In genomic region chr6:170279426-170279825, GRCh38 we compare ENCODE assay signal across 16 cellular contexts. TPM values are rescaled to one million over a fixed set of nuclear protein-coding genes. Genes with fewer than 3 reads are reported as not detected.
A peak's percentile ranks its signal among the peaks of the same experiment; 100 is the strongest.
DNase-seq lines count a peak whose midpoint lies in the region; ATAC-seq and TF ChIP-seq lines count a peak whose summit lies in the region.
"Had no signal": no experiment of that assay in that cellular context is flagged by ENCODE, and none has a peak within 500 bp of the region (broad histone marks: within the 10 kb centered on the region; RNA-seq: fewer than 3 reads in every experiment).

No MANE protein-coding gene starts in this region.

- no peak overlapping the region for H3K4me3 ChIP-seq in body of pancreas
- peak overlapping the region; percentile 61 for H3K4me3 ChIP-seq in psoas muscle

- no peak for DNase-seq in activated CD8-positive, alpha-beta T cell treated with anti-CD3 and anti-CD28 coated beads, Interleukin-2, amount 10 ng/mL, durations not matched to agents 7 days and 5 days
- no peak for DNase-seq in activated CD8-positive, alpha-beta T cell treated with anti-CD3 and anti-CD28 coated beads for 36 hours
- DNase-seq in CD4-positive, alpha-beta T cell: no peak
- no peak for DNase-seq in body of pancreas
- no peak for DNase-seq in psoas muscle
- DNase-seq: activated CD4-positive, alpha-beta T cell treated with anti-CD3 and anti-CD28 coated beads for 4 hours; activated CD8-positive, alpha-beta memory T cell treated with anti-CD3 and anti-CD28 coated beads, Interleukin-2, amount 10 ng/mL, durations not matched to agents 7 days and 5 days; Caco-2; T-helper 1 cell had no signal

- no peak for ATAC-seq in activated CD8-positive, alpha-beta T cell treated with anti-CD3 and anti-CD28 coated beads, Interleukin-2, amount 10 ng/mL, durations not matched to agents 7 days and 5 days
- ATAC-seq in activated CD8-positive, alpha-beta T cell treated with anti-CD3 and anti-CD28 coated beads for 36 hours: no peak
- no peak for ATAC-seq in CD4-positive, alpha-beta T cell (ENCODE audit: poor library complexity)
- ATAC-seq in body of pancreas (no peak), psoas muscle (no peak), HG03442 (IDR thresholded peaks at IDR 0.05; ENCODE audit: unreplicated experiment) (no peak), HG03457 (IDR thresholded peaks at IDR 0.05; ENCODE audit: unreplicated experiment) (no peak), GM19023 (IDR thresholded peaks at IDR 0.05; ENCODE audit: unreplicated experiment) (no peak)
- ATAC-seq: activated CD8-positive, alpha-beta memory T cell treated with anti-CD3 and anti-CD28 coated beads, Interleukin-2, amount 10 ng/mL, durations not matched to agents 7 days and 5 days; stimulated activated effector memory CD8-positive, alpha-beta T cell treated with anti-CD3 and anti-CD28 coated beads, Interleukin-12 subunit alpha, Interleukin-12 subunit beta, amount 100 ng/mL, for 72 hours had no signal

- CTCF ChIA-PET in activated CD8-positive, alpha-beta T cell treated with anti-CD3 and anti-CD28 coated beads, Interleukin-2, amount 10 ng/mL, durations not matched to agents 7 days and 5 days (lab: Charles Lee): interaction anchor here (1.2 kb wide), 1 partner anchor 7 kb away, joined by 3 read pairs; no protein-coding TSS in a partner anchor
- CTCF ChIA-PET in activated CD8-positive, alpha-beta T cell treated with anti-CD3 and anti-CD28 coated beads for 36 hours (lab: Charles Lee): interaction anchor here (1.2 kb wide), 1 partner anchor 490 kb away, joined by 3 read pairs; no protein-coding TSS in a partner anchor
- CTCF ChIA-PET in CD4-positive, alpha-beta T cell (lab: Charles Lee): no interaction called here

- peaks cover 15% of the 10 kb centered on the region for H3K4me1 ChIP-seq in body of pancreas
- H3K4me1 ChIP-seq in psoas muscle: peaks cover 23% of the 10 kb centered on the region

- intact Hi-C loops in activated CD8-positive, alpha-beta T cell treated with anti-CD3 and anti-CD28 coated beads for 36 hours (cut with micrococcal nuclease): no loop called here
- intact Hi-C loops in CD4-positive, alpha-beta T cell (cut with DNase I, micrococcal nuclease): no loop called here
- intact Hi-C loops in body of pancreas (cut with DNase I): no loop called here
- intact Hi-C loops in psoas muscle (cut with DNase I): loop anchor here in 1 of 2 donors (10.0 kb wide), 1 partner anchor 115 kb away; no protein-coding TSS in a partner anchor

- peaks cover 32% of the 10 kb centered on the region for H3K4me1 Mint-ChIP-seq in activated CD8-positive, alpha-beta T cell treated with anti-CD3 and anti-CD28 coated beads, Interleukin-2, amount 10 ng/mL, durations not matched to agents 7 days and 5 days (ENCODE audit: low read depth)
- peaks cover 29% of the 10 kb centered on the region for H3K4me1 Mint-ChIP-seq in activated CD8-positive, alpha-beta T cell treated with anti-CD3 and anti-CD28 coated beads for 36 hours (ENCODE audit: low read depth)
- H3K4me1 Mint-ChIP-seq in CD4-positive, alpha-beta T cell (ENCODE audit: low read depth): peaks cover 42% of the 10 kb centered on the region
- H3K4me1 Mint-ChIP-seq: mesothelial cell of epicardium had no signal

- peaks cover 0 to 8% of the 10 kb centered on the region in 2 donors for H3K36me3 ChIP-seq in body of pancreas (replicated peaks in 1 of 2; ENCODE audit: insufficient read depth in 1 of 2, low read depth in 2 of 2)
- H3K36me3 ChIP-seq in psoas muscle (ENCODE audit: insufficient read depth in 1 of 2, low read depth in 1 of 2): peaks cover 0 to 9% of the 10 kb centered on the region in 2 donors

- H3K27me3 Mint-ChIP-seq in activated CD8-positive, alpha-beta T cell treated with anti-CD3 and anti-CD28 coated beads, Interleukin-2, amount 10 ng/mL, durations not matched to agents 7 days and 5 days (ENCODE audit: low read depth): peaks cover 8% of the 10 kb centered on the region
- no peaks in the 10 kb centered on the region for H3K27me3 Mint-ChIP-seq in activated CD8-positive, alpha-beta T cell treated with anti-CD3 and anti-CD28 coated beads for 36 hours
- H3K27me3 Mint-ChIP-seq in CD4-positive, alpha-beta T cell: no peaks in the 10 kb centered on the region

- H3K9me3 ChIP-seq in CD4-positive, alpha-beta T cell (ENCODE audit: control insufficient read depth, low read length): no peaks in the 10 kb centered on the region
- H3K9me3 ChIP-seq in body of pancreas (no peaks in the 10 kb centered on the region), psoas muscle (no peaks in the 10 kb centered on the region)
- H3K9me3 ChIP-seq: Caco-2 had no signal

- POLR2A ChIA-PET in activated CD8-positive, alpha-beta T cell treated with anti-CD3 and anti-CD28 coated beads, Interleukin-2, amount 10 ng/mL, durations not matched to agents 7 days and 5 days (lab: Charles Lee): no interaction called here
- POLR2A ChIA-PET in activated CD8-positive, alpha-beta T cell treated with anti-CD3 and anti-CD28 coated beads for 36 hours (lab: Charles Lee): interaction anchor here (1.4 to 1.7 kb wide), 2 partner anchors 9 to 18 kb away, joined by 4 to 5 read pairs; no protein-coding TSS in a partner anchor
- POLR2A ChIA-PET in CD4-positive, alpha-beta T cell (lab: Charles Lee): interaction anchor here (1.2 to 3.5 kb wide), 3 partner anchors 8 to 15 kb away, joined by 3 to 22 read pairs (median 17); partner anchors contain the start of gene DLL1

- 64 to 82% methylated on average over 8 of the region's 8 CpGs for WGBS in body of pancreas, 2 donors
- WGBS in psoas muscle, 3 donors: 82 to 90% (median 88%) methylated on average over 8 of the region's 8 CpGs

- H3K27ac Mint-ChIP-seq in activated CD8-positive, alpha-beta T cell treated with anti-CD3 and anti-CD28 coated beads, Interleukin-2, amount 10 ng/mL, durations not matched to agents 7 days and 5 days: peak overlapping the region; percentile 79
- no peak overlapping the region for H3K27ac Mint-ChIP-seq in activated CD8-positive, alpha-beta T cell treated with anti-CD3 and anti-CD28 coated beads for 36 hours
- H3K27ac Mint-ChIP-seq in CD4-positive, alpha-beta T cell: peak overlapping the region; percentile 92
- H3K27ac Mint-ChIP-seq: activated CD8-positive, alpha-beta memory T cell treated with anti-CD3 and anti-CD28 coated beads, Interleukin-2, amount 10 ng/mL, durations not matched to agents 7 days and 5 days; activated T-helper 2 cell treated with anti-CD3 and anti-CD28 coated beads, Interferon-gamma antibody, Interleukin-2, Interleukin-4, amounts not matched to agents 10 μg/mL and 5 μg/mL and 100 μg/mL, durations not matched to agents 14 hours and 24 hours and 36 hours; mesothelial cell of epicardium; stimulated activated effector memory CD8-positive, alpha-beta T cell treated with anti-CD3 and anti-CD28 coated beads, Interleukin-12 subunit alpha, Interleukin-12 subunit beta, amount 100 ng/mL, for 72 hours had no signal

- TF ChIP-seq CTCF in activated CD8-positive, alpha-beta T cell treated with anti-CD3 and anti-CD28 coated beads for 36 hours (IDR thresholded peaks at IDR 0.05): no peak
- no peak for TF ChIP-seq CTCF in CD4-positive, alpha-beta T cell (IDR thresholded peaks at IDR 0.05)
- TF ChIP-seq CTCF in body of pancreas (IDR thresholded peaks at IDR 0.05) (no peak), psoas muscle (IDR thresholded peaks at IDR 0.05) (no peak)

- peaks cover 7% of the 10 kb centered on the region for H3K36me3 Mint-ChIP-seq in activated CD8-positive, alpha-beta T cell treated with anti-CD3 and anti-CD28 coated beads, Interleukin-2, amount 10 ng/mL, durations not matched to agents 7 days and 5 days (ENCODE audit: low read depth)
- H3K36me3 Mint-ChIP-seq in activated CD8-positive, alpha-beta T cell treated with anti-CD3 and anti-CD28 coated beads for 36 hours (ENCODE audit: low read depth): peaks cover 2% of the 10 kb centered on the region
- H3K36me3 Mint-ChIP-seq in CD4-positive, alpha-beta T cell (ENCODE audit: low read depth): peaks cover 13% of the 10 kb centered on the region
- H3K36me3 Mint-ChIP-seq: activated CD8-positive, alpha-beta memory T cell treated with anti-CD3 and anti-CD28 coated beads, Interleukin-2, amount 10 ng/mL, durations not matched to agents 7 days and 5 days; mesothelial cell of epicardium; stimulated activated effector memory CD8-positive, alpha-beta T cell treated with anti-CD3 and anti-CD28 coated beads, Interleukin-12 subunit alpha, Interleukin-12 subunit beta, amount 100 ng/mL, for 72 hours had no signal

- no peaks in the 10 kb centered on the region for H3K9me3 Mint-ChIP-seq in activated CD8-positive, alpha-beta T cell treated with anti-CD3 and anti-CD28 coated beads, Interleukin-2, amount 10 ng/mL, durations not matched to agents 7 days and 5 days (ENCODE audit: insufficient read depth)
- peaks cover 5% of the 10 kb centered on the region for H3K9me3 Mint-ChIP-seq in activated CD8-positive, alpha-beta T cell treated with anti-CD3 and anti-CD28 coated beads for 36 hours
- H3K9me3 Mint-ChIP-seq in CD4-positive, alpha-beta T cell: no peaks in the 10 kb centered on the region
- H3K9me3 Mint-ChIP-seq: activated T-helper 2 cell treated with anti-CD3 and anti-CD28 coated beads, Interferon-gamma antibody, Interleukin-2, Interleukin-4, amounts not matched to agents 10 μg/mL and 5 μg/mL and 100 μg/mL, durations not matched to agents 14 hours and 24 hours and 36 hours; mesothelial cell of epicardium; neural crest cell; stimulated activated effector memory CD8-positive, alpha-beta T cell treated with anti-CD3 and anti-CD28 coated beads, Interleukin-12 subunit alpha, Interleukin-12 subunit beta, amount 100 ng/mL, for 72 hours had no signal

- H3K4me3 Mint-ChIP-seq in activated CD8-positive, alpha-beta T cell treated with anti-CD3 and anti-CD28 coated beads, Interleukin-2, amount 10 ng/mL, durations not matched to agents 7 days and 5 days: peak overlapping the region; percentile 40
- H3K4me3 Mint-ChIP-seq in activated CD8-positive, alpha-beta T cell treated with anti-CD3 and anti-CD28 coated beads for 36 hours: no peak overlapping the region
- H3K4me3 Mint-ChIP-seq in CD4-positive, alpha-beta T cell: no peak overlapping the region
- H3K4me3 Mint-ChIP-seq: activated CD8-positive, alpha-beta memory T cell treated with anti-CD3 and anti-CD28 coated beads, Interleukin-2, amount 10 ng/mL, durations not matched to agents 7 days and 5 days; mesothelial cell of epicardium had no signal

- H3K27me3 ChIP-seq in CD4-positive, alpha-beta T cell (ENCODE audit: control insufficient read depth, insufficient read depth, low read length): no peaks in the 10 kb centered on the region
- no peaks in the 10 kb centered on the region for H3K27me3 ChIP-seq in body of pancreas
- no peaks in the 10 kb centered on the region for H3K27me3 ChIP-seq in psoas muscle (ENCODE audit: insufficient read depth in 3 of 3, low read length in 2 of 3)

- TF ChIP-seq POLR2A in body of pancreas (IDR thresholded peaks at IDR 0.05): no peak

- no peak overlapping the region for H3K27ac ChIP-seq in CD4-positive, alpha-beta T cell (ENCODE audit: low read depth, low read length)
- peak overlapping the region; percentile 1 to 77 (median 62) for H3K27ac ChIP-seq in body of pancreas
- peak overlapping the region; percentile 82 for H3K27ac ChIP-seq in psoas muscle

RNA-seq across cellular contexts. Expression of gene DLL1, which starts 11.5 kb away (rescaled TPM):
- total RNA-seq in activated CD8-positive, alpha-beta T cell treated with anti-CD3 and anti-CD28 coated beads, Interleukin-2, amount 10 ng/mL, durations not matched to agents 7 days and 5 days: 10 to 100 TPM; 10.7 to 12.3 TPM
- total RNA-seq in activated CD8-positive, alpha-beta T cell treated with anti-CD3 and anti-CD28 coated beads for 36 hours: 1 to 10 TPM; 1.9 to 2.4 TPM
- 1 to 10 TPM; 7.1 to 7.2 TPM for total RNA-seq in CD4-positive, alpha-beta T cell
- total RNA-seq in body of pancreas (10 to 100 TPM in 1 of 2 donors, 1 to 10 TPM in 1; 6.0 to 13.2 TPM), psoas muscle (1 to 10 TPM; 2.9 to 5.3 (median 4.6) TPM)
- 1 to 10 TPM; 1.5 to 1.8 (median 1.6) TPM for polyA plus RNA-seq in psoas muscle
- total RNA-seq: activated T-helper 2 cell treated with anti-CD3 and anti-CD28 coated beads, Interferon-gamma antibody, Interleukin-2, Interleukin-4, amounts not matched to agents 10 μg/mL and 5 μg/mL and 100 μg/mL, durations not matched to agents 14 hours and 24 hours and 36 hours had no signal

RNA-seq across cellular contexts. Expression of gene FAM120B, which starts 27.1 kb away (rescaled TPM):
- total RNA-seq in activated CD8-positive, alpha-beta T cell treated with anti-CD3 and anti-CD28 coated beads, Interleukin-2, amount 10 ng/mL, durations not matched to agents 7 days and 5 days: 10 to 100 TPM; 25.5 to 26.0 TPM
- total RNA-seq in activated CD8-positive, alpha-beta T cell treated with anti-CD3 and anti-CD28 coated beads for 36 hours: 10 to 100 TPM; 19.0 to 19.5 TPM
- total RNA-seq in CD4-positive, alpha-beta T cell: 10 to 100 TPM; 24.1 to 26.7 TPM
- total RNA-seq in body of pancreas (10 to 100 TPM; 15.6 to 29.0 TPM), psoas muscle (10 to 100 TPM; 17.2 to 24.2 (median 23.7) TPM)
- polyA plus RNA-seq in psoas muscle: 10 to 100 TPM in 1 of 3 donors, 1 to 10 TPM in 2; 9.2 to 19.4 (median 9.4) TPM
